1 cellular context compared by ENCODE assay signal in the genomic region with DNA sequence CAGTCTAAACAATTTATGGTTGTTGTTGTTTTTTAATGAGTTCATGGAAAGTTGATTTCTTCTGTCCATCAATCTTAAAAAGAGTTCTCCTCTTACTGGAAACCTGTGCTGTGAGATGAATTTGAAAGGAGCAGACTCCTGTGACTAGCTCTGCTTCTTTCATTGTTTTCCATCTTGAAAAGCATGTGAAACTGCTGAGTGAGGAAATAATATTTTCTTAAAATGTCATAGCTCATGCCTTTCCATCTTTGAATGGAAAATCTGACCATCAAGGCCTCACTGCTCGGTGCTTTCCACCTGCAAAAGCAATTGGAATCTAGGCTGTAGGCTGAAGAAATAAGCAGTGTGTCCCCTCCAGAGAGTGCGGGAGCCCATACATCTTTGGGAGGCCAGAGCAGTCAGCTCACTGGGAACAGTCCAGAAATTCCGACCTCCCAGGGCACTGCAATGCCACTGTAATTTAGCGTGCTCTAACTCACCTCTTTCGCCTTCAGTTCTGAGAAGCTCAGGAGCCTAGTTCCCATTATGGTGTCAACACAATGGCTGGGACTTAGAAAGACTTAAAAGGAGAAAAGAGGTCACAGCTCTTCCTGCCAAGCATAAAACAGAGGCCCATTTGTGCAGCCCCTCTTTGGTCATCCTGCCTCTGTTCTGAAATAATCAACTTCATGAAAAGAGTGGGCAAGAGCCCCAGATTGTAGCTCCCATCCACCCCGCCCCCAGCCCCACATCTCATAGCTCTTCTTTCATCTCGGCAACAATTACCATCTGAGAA.
A peak's percentile ranks its signal among the peaks of the same experiment; 100 is the strongest.
TF ChIP-seq lines count a peak whose summit lies in the region.

No MANE protein-coding gene starts in this region.

TF ChIP-seq in IMR-90, 13 proteins besides CTCF, POLR2A, EP300 and RAD21:
- TF ChIP-seq CHD1 (IDR thresholded peaks at IDR 0.05; ENCODE audit: low read depth, low read length) (no peak), SMC3 (IDR thresholded peaks at IDR 0.05; ENCODE audit: low read depth, low read length) (no peak), BHLHE40 (IDR thresholded peaks at IDR 0.05; ENCODE audit: low read depth, low read length) (no peak), MAFK (IDR thresholded peaks at IDR 0.05; ENCODE audit: low read depth, low read length) (peak; percentile 49)
- TF ChIP-seq, protein P1, sequence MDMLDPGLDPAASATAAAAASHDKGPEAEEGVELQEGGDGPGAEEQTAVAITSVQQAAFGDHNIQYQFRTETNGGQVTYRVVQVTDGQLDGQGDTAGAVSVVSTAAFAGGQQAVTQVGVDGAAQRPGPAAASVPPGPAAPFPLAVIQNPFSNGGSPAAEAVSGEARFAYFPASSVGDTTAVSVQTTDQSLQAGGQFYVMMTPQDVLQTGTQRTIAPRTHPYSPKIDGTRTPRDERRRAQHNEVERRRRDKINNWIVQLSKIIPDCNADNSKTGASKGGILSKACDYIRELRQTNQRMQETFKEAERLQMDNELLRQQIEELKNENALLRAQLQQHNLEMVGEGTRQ (IDR thresholded peaks at IDR 0.05; ENCODE audit: low read depth, low read length): no peak
